8 cellular contexts compared by ENCODE assay signal in the genomic region with DNA sequence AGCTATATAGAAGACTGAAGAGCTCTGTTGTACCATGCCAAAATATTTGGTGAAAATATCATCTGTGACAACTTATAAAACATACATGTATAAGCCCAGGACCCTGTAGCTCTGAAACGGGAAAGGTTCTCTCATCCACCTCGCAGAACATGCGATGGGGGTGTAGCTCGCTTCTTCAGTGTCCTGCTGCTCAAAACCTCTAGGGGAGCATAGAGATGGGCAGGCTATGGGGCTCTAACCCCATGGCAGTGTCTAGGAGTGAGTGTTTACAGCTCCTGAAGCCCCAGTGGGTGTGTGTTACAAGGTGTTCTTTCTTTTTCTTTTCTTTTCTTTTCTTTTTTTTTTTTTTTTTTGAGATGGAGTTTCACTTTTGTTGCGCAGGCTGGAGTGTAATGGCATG.
"Had no signal": no experiment of that assay in that cellular context is flagged by ENCODE, and none has a peak within 500 bp of the region (broad histone marks: within the 10 kb centered on the region; RNA-seq: fewer than 3 reads in every experiment).

No MANE protein-coding gene starts in this region.

- FAIRE-seq: H54, HTR-8/SVneo, K562 had no signal

- H3K4me3 ChIP-seq: K562 had no signal

- DNase-seq: GOT3, H9, HCEC 1CT, IMR-90, KG1 had no signal

- ATAC-seq: K562 had no signal
